1 cellular context compared by ENCODE assay signal in genomic region chr16:48194828-48195566, GRCh38.
TF ChIP-seq lines count a peak whose summit lies in the region.

No MANE protein-coding gene starts in this region.

TF ChIP-seq in HepG2, 621 proteins besides CTCF, POLR2A, EP300 and RAD21 (continued from another document and continues in another):
- TF ChIP-seq PRDM4 (CRISPR knock-in tag; IDR thresholded peaks at IDR 0.05; ENCODE audit: borderline replicate concordance) (no peak), FOXO1 (CRISPR knock-in tag; IDR thresholded peaks at IDR 0.05) (peak; percentile 38; the same call in 1 of the 2 replicates), HNF1B (CRISPR knock-in tag; IDR thresholded peaks at IDR 0.05) (peak; percentile 43; the same call in 1 of the 2 replicates), MED1 (CRISPR knock-in tag; IDR thresholded peaks at IDR 0.05) (0 out of 2 replicates have a peak, but pooled peaks have one; percentile 20), TEF (CRISPR knock-in tag; IDR thresholded peaks at IDR 0.05) (no peak), HDAC2 (CRISPR knock-in tag; IDR thresholded peaks at IDR 0.05) (peak; percentile 42; the same call in 1 of the 2 replicates), CEBPB (IDR thresholded peaks at IDR 0.05; ENCODE audit: borderline replicate concordance, low read depth, low read length) (peak; percentile 44; the same call in 1 of the 2 replicates), SOX6 (IDR thresholded peaks at IDR 0.05) (no peak), SOX6 (CRISPR knock-in tag; IDR thresholded peaks at IDR 0.05) (peak; percentile 55; the same call in 1 of the 2 replicates), ZGPAT (CRISPR knock-in tag; IDR thresholded peaks at IDR 0.05) (peak; percentile 71; the same call in 1 of the 2 replicates), KIAA2018 (CRISPR knock-in tag; IDR thresholded peaks at IDR 0.05; ENCODE audit: borderline replicate concordance) (no peak), ZNF574 (CRISPR knock-in tag; IDR thresholded peaks at IDR 0.05) (no peak), MAFK (conservative IDR thresholded peaks at IDR 0.05 in 1 of 2, IDR thresholded peaks at IDR 0.05 in 1 of 2; ENCODE audit: low read length in 2 of 2) (no peak), NR2F6 (IDR thresholded peaks at IDR 0.05) (no peak), NR2F6 (CRISPR knock-in tag; IDR thresholded peaks at IDR 0.05) (peak; percentile 37; the same call in 1 of the 2 replicates), MEF2D (CRISPR knock-in tag; IDR thresholded peaks at IDR 0.05) (no peak), THAP11 (CRISPR knock-in tag; IDR thresholded peaks at IDR 0.05) (0 out of 2 replicates have a peak, but pooled peaks have one; percentile 13), ERF (CRISPR knock-in tag; IDR thresholded peaks at IDR 0.05) (peak; percentile 30; the same call in 1 of the 2 replicates), RFX1 (IDR thresholded peaks at IDR 0.05) (no peak), CEBPG (CRISPR knock-in tag; IDR thresholded peaks at IDR 0.05) (peak; percentile 50), ZNF101 (CRISPR knock-in tag; IDR thresholded peaks at IDR 0.05; ENCODE audit: borderline replicate concordance, low read depth) (no peak), ZKSCAN1 (IDR thresholded peaks at IDR 0.05; ENCODE audit: low read length) (peak; percentile 81), CBX2 (IDR thresholded peaks at IDR 0.05; ENCODE audit: low read depth, low read length) (no peak), CBX2 (CRISPR knock-in tag; IDR thresholded peaks at IDR 0.05; ENCODE audit: low read depth) (no peak), ZBTB2 (CRISPR knock-in tag; IDR thresholded peaks at IDR 0.05; ENCODE audit: low read depth) (no peak), UBTF (CRISPR knock-in tag; IDR thresholded peaks at IDR 0.05) (0 out of 2 replicates have a peak, but pooled peaks have one; percentile 40), XRCC5 (optimal IDR thresholded peaks at IDR 0.05; ENCODE audit: low read length) (peak; percentile 38), EHMT2 (IDR thresholded peaks at IDR 0.05; ENCODE audit: borderline replicate concordance, low read depth, low read length) (no peak), NCOA2 (CRISPR knock-in tag; IDR thresholded peaks at IDR 0.05) (peak; percentile 42; the same call in 1 of the 2 replicates), TAF15 (IDR thresholded peaks at IDR 0.05; ENCODE audit: low read depth, low read length, poor library complexity, severe bottlenecking) (no peak), KLF16 (CRISPR knock-in tag; IDR thresholded peaks at IDR 0.05) (0 out of 4 replicates have a peak, but pooled peaks of 1 of the 2 experiments have one; percentile 28), GATAD2A (CRISPR knock-in tag; IDR thresholded peaks at IDR 0.05) (peak; percentile 75), ZNF331 (CRISPR knock-in tag; IDR thresholded peaks at IDR 0.05) (peak; percentile 52; the same call in 1 of the 2 replicates), HCFC1 (IDR thresholded peaks at IDR 0.05; ENCODE audit: low read depth, low read length) (no peak), MTA3 (CRISPR knock-in tag; IDR thresholded peaks at IDR 0.05) (no peak), TEAD3 (CRISPR knock-in tag; optimal IDR thresholded peaks at IDR 0.05; ENCODE audit: borderline replicate concordance) (peak; percentile 83), ZNF644 (CRISPR knock-in tag; IDR thresholded peaks at IDR 0.05; ENCODE audit: low read depth) (peak; percentile 23; the same call in 1 of the 2 replicates), ZFP90 (CRISPR knock-in tag; IDR thresholded peaks at IDR 0.05; ENCODE audit: borderline replicate concordance) (no peak), FOXA3 (CRISPR knock-in tag; IDR thresholded peaks at IDR 0.05) (peak; percentile 82), RXRB (CRISPR knock-in tag; IDR thresholded peaks at IDR 0.05; ENCODE audit: borderline replicate concordance) (peak; percentile 49; the same call in 1 of the 2 replicates)
